1 cellular context compared by ENCODE assay signal in genomic region chr14:75479770-75480600, GRCh38.
A peak's percentile ranks its signal among the peaks of the same experiment; 100 is the strongest.
TF ChIP-seq lines count a peak whose summit lies in the region.

No MANE protein-coding gene starts in this region.

TF ChIP-seq in H1, 55 proteins besides CTCF, POLR2A, EP300 and RAD21 (continued from another document):
- TF ChIP-seq CHD7 (IDR thresholded peaks at IDR 0.05; ENCODE audit: insufficient replicate concordance, low read length) (no peak), NANOG (IDR thresholded peaks at IDR 0.05; ENCODE audit: insufficient read depth, low read depth, low read length, poor library complexity, severe bottlenecking) (peak; percentile 2), CREB1 (IDR thresholded peaks at IDR 0.05) (no peak), NRF1 (IDR thresholded peaks at IDR 0.05; ENCODE audit: low read depth, low read length) (no peak), RXRA (IDR thresholded peaks at IDR 0.05; ENCODE audit: insufficient read depth, low read depth, low read length) (0 out of 2 replicates have a peak, but pooled peaks have one; percentile 28), PHF8 (conservative IDR thresholded peaks at IDR 0.05; ENCODE audit: low read depth, low read length) (no peak), TEAD4 (IDR thresholded peaks at IDR 0.05; ENCODE audit: low read depth, low read length) (0 out of 2 replicates have a peak, but pooled peaks have one; percentile 15), ATF3 (IDR thresholded peaks at IDR 0.05; ENCODE audit: insufficient read depth, low read depth, low read length) (no peak), SP2 (IDR thresholded peaks at IDR 0.05; ENCODE audit: low read length) (no peak), SUZ12 (IDR thresholded peaks at IDR 0.05; ENCODE audit: low read length) (no peak), SAP30 (IDR thresholded peaks at IDR 0.05; ENCODE audit: insufficient read depth, insufficient replicate concordance, low read length) (no peak)
TF ChIP-seq in H1: peak in this region for 5.
